Comparison of ENCODE assay signal across 24 cellular contexts in the genomic region with DNA sequence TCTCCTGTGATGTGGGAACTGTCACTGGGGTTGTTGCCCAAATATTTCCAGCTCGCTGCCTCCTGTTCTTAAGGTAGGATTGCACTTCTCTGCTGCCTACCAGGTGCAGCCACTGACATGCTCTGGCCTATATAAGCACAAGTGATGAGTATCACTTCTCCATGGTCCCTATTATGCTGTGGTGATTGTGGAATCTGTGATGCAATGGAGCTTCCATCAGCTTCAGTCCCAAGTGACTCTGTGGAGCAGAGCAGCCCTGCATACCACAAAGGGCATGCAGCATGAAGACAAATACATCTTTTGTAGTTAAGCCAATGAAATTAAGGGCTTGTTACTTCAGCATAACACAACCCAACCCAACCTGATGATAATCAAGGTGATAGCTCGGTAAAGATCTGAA.
"Had no signal": no experiment of that assay in that cellular context is flagged by ENCODE, and none has a peak within 500 bp of the region (broad histone marks: within the 10 kb centered on the region; RNA-seq: fewer than 3 reads in every experiment).

No MANE protein-coding gene starts in this region.

- DNase-seq: activated CD4-positive, alpha-beta memory T cell treated with anti-CD3 and anti-CD28 coated beads, Interleukin-2, amount 10 ng/mL, durations not matched to agents 7 days and 5 days; activated CD4-positive, alpha-beta T cell treated with anti-CD3 and anti-CD28 coated beads, Interleukin-2, amount 50 U/mL, for 1 hour; activated CD4-positive, CD25-positive, alpha-beta regulatory T cell; activated gamma-delta T cell; activated naive CD4-positive, alpha-beta T cell treated with anti-CD3 and anti-CD28 coated beads, Interleukin-2, amount 10 ng/mL, durations not matched to agents 7 days and 5 days; activated naive CD8-positive, alpha-beta T cell treated with anti-CD3 and anti-CD28 coated beads for 36 hours; activated T-cell treated with anti-CD3 and anti-CD28 coated beads for 4 hours; activated T-cell treated with anti-CD3 and anti-CD28 coated beads, Interleukin-2, amount 50 U/mL, for 48 hours; cerebellar nuclear complex; Karpas-422; MM.1S; NCI-H1092 treated with DMSO at 0.1 percent for 48 hours; NCI-H1436; NCI-H1694 treated with DMSO at 0.1 percent for 48 hours; NCI-H2029 treated with DMSO at 0.1 percent for 48 hours; NCI-H446; NCI-H524; PC-9; SHP77 treated with DMSO at 0.1 percent for 48 hours; T-helper 17 cell; T-helper 9 cell had no signal

- H3K27ac ChIP-seq: PC-9, VCaP had no signal

- H2AFZ ChIP-seq: PC-9 had no signal

- H3K4me2 ChIP-seq: PC-9 had no signal

- H3K4me3 ChIP-seq: K562, PC-9 had no signal

- ATAC-seq: activated T-helper 17 cell treated with anti-CD3 and anti-CD28 coated beads, Interleukin-2, amount 50 U/mL, for 72 hours; K562; T-helper 17 cell had no signal
